In the genomic region with DNA sequence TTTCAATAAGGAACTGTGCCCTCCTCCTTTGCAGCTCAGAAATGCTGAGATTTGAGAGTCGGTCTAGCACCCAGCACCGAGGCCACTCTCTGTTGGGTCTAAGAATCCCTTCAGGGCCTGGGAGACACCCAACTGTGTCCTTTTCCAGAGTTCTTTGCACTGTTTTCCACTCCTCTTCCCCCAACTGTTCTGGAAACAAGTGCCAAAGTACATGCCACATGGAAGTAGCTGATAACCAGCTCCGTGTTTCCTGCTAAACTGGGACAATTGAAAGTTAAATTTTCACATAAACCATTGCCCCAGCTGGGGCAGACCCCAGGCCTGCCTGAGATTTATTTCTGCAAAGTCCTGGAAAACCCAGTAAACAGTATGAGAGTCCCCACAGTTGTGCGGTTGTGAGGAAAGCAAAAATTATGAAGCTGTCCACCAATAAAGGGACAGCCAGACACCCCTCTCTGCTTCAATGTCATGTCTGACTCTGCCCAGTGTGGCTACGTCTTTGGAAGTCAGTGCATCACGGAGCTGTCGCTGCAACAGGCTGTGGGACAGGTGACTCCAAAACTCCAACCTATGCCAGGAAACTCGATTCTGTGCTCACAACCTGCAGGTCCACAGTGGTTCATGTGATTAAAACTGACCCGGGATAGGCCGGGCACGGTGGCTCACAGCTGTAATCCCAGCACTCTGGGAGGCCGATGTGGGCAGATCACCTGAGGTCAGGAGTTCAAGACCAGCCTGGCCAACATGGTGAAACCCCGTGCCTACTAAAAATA, we compare ENCODE assay signal across 21 cellular contexts.
"Had no signal": no experiment of that assay in that cellular context is flagged by ENCODE, and none has a peak within 500 bp of the region (broad histone marks: within the 10 kb centered on the region; RNA-seq: fewer than 3 reads in every experiment).

No MANE protein-coding gene starts in this region.

- H3K36me3 ChIP-seq: esophagus muscularis mucosa, gastroesophageal sphincter, right atrium auricular region, tibial artery, upper lobe of left lung, uterus had no signal

- H3K27ac ChIP-seq: coronary artery, epithelial cell of prostate, esophagus muscularis mucosa, gastroesophageal sphincter, right atrium auricular region, tibial artery, upper lobe of left lung, uterus had no signal

- H3K4me1 ChIP-seq: tibial artery, uterus had no signal

- DNase-seq: caudate nucleus; effector memory CD4-positive, alpha-beta T cell; foreskin fibroblast; glutamatergic neuron; immature natural killer cell; left ventricle myocardium superior; mammary epithelial cell; mucosa of descending colon; naive thymus-derived CD8-positive, alpha-beta T cell; small intestine; stimulated activated CD4-positive, alpha-beta T cell treated with anti-CD3 and anti-CD28 coated beads, Interleukin-4, amount 100 ng/mL, for 24 hours; tibial artery; upper lobe of left lung; uterus had no signal

- H3K4me3 ChIP-seq: coronary artery, esophagus muscularis mucosa, gastroesophageal sphincter, mucosa of descending colon, right atrium auricular region, tibial artery, upper lobe of left lung, uterus had no signal

- H3K9me3 ChIP-seq: esophagus muscularis mucosa, gastroesophageal sphincter, mucosa of descending colon, right atrium auricular region, tibial artery, upper lobe of left lung, uterus had no signal

- H3K27me3 ChIP-seq: right atrium auricular region, upper lobe of left lung, uterus had no signal

- FAIRE-seq: endometrium, keratinocyte, small intestine had no signal
